1 cellular context compared by ENCODE assay signal in the genomic region with DNA sequence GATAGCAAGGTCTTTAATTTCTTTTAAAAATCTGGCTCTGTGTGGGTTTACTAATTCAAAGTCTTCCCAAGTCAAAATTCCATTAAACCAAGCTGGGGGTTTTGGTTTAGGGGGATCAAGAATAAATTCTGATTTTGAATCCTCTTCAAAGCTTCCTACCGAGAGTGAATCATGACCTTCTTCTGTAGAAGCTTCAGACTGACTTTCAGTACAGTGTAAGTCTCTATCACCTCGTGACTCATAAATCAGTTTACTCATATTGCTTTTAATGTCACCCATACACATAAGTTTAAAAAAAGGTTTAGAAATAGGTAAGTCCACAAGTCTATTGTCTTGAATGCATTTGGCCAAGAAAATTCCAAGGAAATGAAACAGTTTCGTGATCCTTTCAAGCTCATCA.
TF ChIP-seq lines count a peak whose summit lies in the region.

No MANE protein-coding gene starts in this region.

TF ChIP-seq in endothelial cell of umbilical vein, 7 proteins besides CTCF, POLR2A, EP300 and RAD21 (continued from another document):
- TF ChIP-seq, protein P1, sequence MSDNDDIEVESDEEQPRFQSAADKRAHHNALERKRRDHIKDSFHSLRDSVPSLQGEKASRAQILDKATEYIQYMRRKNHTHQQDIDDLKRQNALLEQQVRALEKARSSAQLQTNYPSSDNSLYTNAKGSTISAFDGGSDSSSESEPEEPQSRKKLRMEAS (IDR thresholded peaks at IDR 0.05; ENCODE audit: insufficient read depth, insufficient read length) = no peak
